Comparison of ENCODE assay signal across 9 cellular contexts in genomic region chr1:156421062-156421938, GRCh38. TPM values are rescaled to one million over a fixed set of nuclear protein-coding genes. Genes with fewer than 3 reads are reported as not detected.
DNase-seq lines count a peak whose midpoint lies in the region; ATAC-seq, FAIRE-seq and TF ChIP-seq lines count a peak whose summit lies in the region.
"Had no signal": no experiment of that assay in that cellular context is flagged by ENCODE, and none has a peak within 500 bp of the region (broad histone marks: within the 10 kb centered on the region; RNA-seq: fewer than 3 reads in every experiment).

No MANE protein-coding gene starts in this region.

- DNase-seq in GM03348 (ENCODE audit: low spot score), result peak; percentile 92
- DNase-seq in NCI-H1930 (lab: John Stamatoyannopoulos, UW), result peak; percentile 79 to 80
- peak; percentile 28 for DNase-seq in activated CD4-positive, CD25-positive, alpha-beta regulatory T cell treated with anti-CD3 and anti-CD28 coated beads, Interleukin-2, amount 50 U/mL, for 16 hours (ENCODE audit: low read depth, low spot score)
- peak in 59 of 61 donors; percentile 57 to 96 (median 83) for DNase-seq in caudate nucleus (lab: John Stamatoyannopoulos, UW)
- DNase-seq in keratinocyte (ENCODE audit: low read depth, low spot score), result no peak
- peak; percentile 52 to 67 for DNase-seq in stimulated activated CD4-positive, alpha-beta T cell treated with anti-CD3 and anti-CD28 coated beads, Interleukin-15, amount 100 ng/mL, for 48 hours (ENCODE audit: low read depth in 2 of 2)
- no peak for DNase-seq in GOT3 (lab: John Stamatoyannopoulos, UW)

- dilution Hi-C loops in keratinocyte (cut with MboI; ENCODE audit: extremely low pct_ligation_motif_present, low sequenced_read_pairs), result no loop called here

- H3K4me1 ChIP-seq in keratinocyte (ENCODE audit: control insufficient read depth, extremely low read depth, insufficient read depth, low read length), result peaks cover 24% of the 10 kb centered on the region

- peaks cover 71% of the 10 kb centered on the region for H3K27me3 ChIP-seq in keratinocyte (ENCODE audit: control insufficient read depth, extremely low read depth, insufficient read depth, low read length)

- no peak overlapping the region for H3K9ac ChIP-seq in keratinocyte (ENCODE audit: control insufficient read depth, extremely low read depth, insufficient read depth, low read length)

- H4K20me1 ChIP-seq in keratinocyte (ENCODE audit: control insufficient read depth, extremely low read depth, insufficient read depth, low read length), result peaks cover 2% of the 10 kb centered on the region

- FAIRE-seq in keratinocyte (lab: Jason Lieb, UNC), result no peak

- H3K9me3 ChIP-seq in keratinocyte (ENCODE audit: control insufficient read depth, low read depth, low read length), result no peaks in the 10 kb centered on the region

- H3K4me3 ChIP-seq in keratinocyte (ENCODE audit: control insufficient read depth in 2 of 3, extremely low read depth in 1 of 3, insufficient read depth in 2 of 3, low read depth in 1 of 3, low read length in 3 of 3), result peak overlapping the region in 2 of 3 experiments; percentile 42 to 54

- H3K9me1 ChIP-seq in keratinocyte (ENCODE audit: control insufficient read depth, extremely low read depth, insufficient read depth, low read length), result no peaks in the 10 kb centered on the region

- no peaks in the 10 kb centered on the region for H3K79me2 ChIP-seq in keratinocyte (ENCODE audit: control insufficient read depth, insufficient read depth, low read length)

- peak overlapping the region; percentile 74 for H3K4me2 ChIP-seq in keratinocyte (ENCODE audit: control insufficient read depth, extremely low read depth, insufficient read depth, low read depth, low read length)

- no peak overlapping the region for H2AFZ ChIP-seq in keratinocyte (ENCODE audit: control insufficient read depth, low read length)

- ATAC-seq in HG02610 (IDR thresholded peaks at IDR 0.05; ENCODE audit: unreplicated experiment), result peak; percentile 79

- H3K27ac ChIP-seq in caudate nucleus (ENCODE audit: low read depth, low read length) (peak overlapping the region; percentile 53), keratinocyte (ENCODE audit: control insufficient read depth, insufficient read depth, low read length) (no peak overlapping the region)
- H3K27ac ChIP-seq: epithelial cell of prostate had no signal

- TF ChIP-seq CTCF in keratinocyte (optimal IDR thresholded peaks at IDR 0.05 in 1 of 3, IDR thresholded peaks at IDR 0.05 in 1 of 3, conservative IDR thresholded peaks at IDR 0.05 in 1 of 3; ENCODE audit: extremely low read depth in 1 of 3, insufficient read depth in 2 of 3, low read length in 3 of 3), result no peak

- no peaks in the 10 kb centered on the region for H3K36me3 ChIP-seq in keratinocyte (ENCODE audit: control insufficient read depth in 2 of 2, extremely low read depth in 1 of 2, insufficient read depth in 2 of 2, low read length in 2 of 2)

RNA-seq across cellular contexts. Expression of gene RHBG, which starts 52.3 kb away (rescaled TPM):
- polyA plus RNA-seq in keratinocyte, result not detected in 3 replicates
- 0.89 TPM for polyA plus RNA-seq in keratinocyte (2011; ENCODE audit: low read depth)
- not detected in 2 replicates for polyA plus RNA-seq in keratinocyte (2011; cell fraction: cytosol; rRNA removed)
- 0.14 TPM in 1 of 2 replicates, not detected in the other for polyA plus RNA-seq in keratinocyte (2011; cell fraction: nucleus; rRNA removed)
- polyA plus RNA-seq in keratinocyte (2012; ENCODE audit: low replicate concordance), result 3.3 TPM in 1 of 2 replicates, not detected in the other
- not detected in 3 replicates for polyA minus RNA-seq in keratinocyte
- not detected for polyA minus RNA-seq in keratinocyte (2011; cell fraction: cytosol; rRNA and poly(A)+ RNA removed)
- polyA minus RNA-seq in keratinocyte (2011; cell fraction: nucleus; rRNA and poly(A)+ RNA removed), result not detected in 2 replicates

Comparison
In these comparisons a context has a peak if more than half of its experiments do, and no peak if none do; other contexts are left out.
1. DNase-seq: peak in GM03348 (single experiment), NCI-H1930 (2 of 2), activated CD4-positive, CD25-positive, alpha-beta regulatory T cell treated with anti-CD3 and anti-CD28 coated beads, Interleukin-2, amount 50 U/mL, for 16 hours (single experiment), caudate nucleus (59 of 61) and stimulated activated CD4-positive, alpha-beta T cell treated with anti-CD3 and anti-CD28 coated beads, Interleukin-15, amount 100 ng/mL, for 48 hours (2 of 2); none in keratinocyte (single experiment) and GOT3 (single experiment).